In the genomic region with DNA sequence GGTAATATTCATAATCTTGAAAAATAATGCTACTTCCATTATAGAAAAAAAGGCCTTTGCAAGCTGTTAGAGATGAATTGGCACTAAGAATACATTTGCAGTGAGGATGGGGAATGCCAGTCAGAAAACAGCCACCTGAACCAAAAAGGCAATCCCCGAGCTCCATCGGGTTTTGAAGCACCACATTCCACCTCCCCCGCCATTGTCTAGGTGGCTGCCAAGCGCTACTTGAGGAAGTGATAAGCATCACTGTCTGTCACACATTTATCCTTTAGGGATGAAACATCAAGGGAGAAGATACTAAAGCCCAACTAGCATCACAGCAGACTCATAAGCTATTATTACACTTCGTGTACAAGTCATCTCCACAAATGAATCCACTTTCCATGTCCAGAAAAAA, we compare ENCODE assay signal across 24 cellular contexts.
"Had no signal": no experiment of that assay in that cellular context is flagged by ENCODE, and none has a peak within 500 bp of the region (broad histone marks: within the 10 kb centered on the region; RNA-seq: fewer than 3 reads in every experiment).

No MANE protein-coding gene starts in this region.

- H3K4me2 ChIP-seq: smooth muscle cell had no signal

- H3K27ac Mint-ChIP-seq: mesothelial cell of epicardium; natural killer cell treated with Interleukin-12 subunit alpha and Interleukin-12 subunit beta and Interleukin-15 and Interleukin-18, amount 100 ng/mL, for 72 hours; progenitor cell of endocrine pancreas had no signal

- H3K4me3 Mint-ChIP-seq: mesothelial cell of epicardium; naive B cell; natural killer cell treated with Interleukin-12 subunit alpha and Interleukin-12 subunit beta and Interleukin-15 and Interleukin-18, amount 100 ng/mL, for 72 hours; neural crest cell had no signal

- H2AFZ ChIP-seq: parathyroid adenoma had no signal

- H3K27me3 ChIP-seq: dorsolateral prefrontal cortex, neutrophil, transverse colon, upper lobe of right lung, uterus had no signal

- DNase-seq: dorsolateral prefrontal cortex; effector CD4-positive, alpha-beta T cell; head of caudate nucleus; left ventricle myocardium superior; lower lobe of right lung; mucosa of descending colon; naive B cell; stimulated activated CD4-positive, alpha-beta T cell treated with anti-CD3 and anti-CD28 coated beads, Interleukin-12 subunit alpha, Interleukin-12 subunit beta, amount 100 ng/mL, for 4 hours; stimulated activated CD4-positive, alpha-beta T cell treated with anti-CD3 and anti-CD28 coated beads, Interleukin-1b, Interleukin-23, amount 100 ng/mL, for 48 hours; stimulated activated CD4-positive, alpha-beta T cell treated with anti-CD3 and anti-CD28 coated beads, Interleukin-4, amount 100 ng/mL, for 1 hour; stimulated activated CD8-positive, alpha-beta memory T cell treated with anti-CD3 and anti-CD28 coated beads, Interleukin-4, amount 100 ng/mL, for 48 hours; stimulated activated naive CD8-positive, alpha-beta T cell treated with anti-CD3 and anti-CD28 coated beads, Interleukin-15, Interleukin-2, amounts not matched to agents 100 U/mL and 50 U/mL, for 24 hours; transverse colon; upper lobe of right lung; uterus had no signal

- H3K79me2 ChIP-seq: parathyroid adenoma had no signal

- H3K36me3 ChIP-seq: lower lobe of right lung, neutrophil, thoracic aorta, transverse colon, upper lobe of right lung, uterus had no signal

- H3K9me3 ChIP-seq: lower lobe of right lung, mucosa of descending colon, neutrophil, thoracic aorta, transverse colon, upper lobe of right lung, uterus had no signal

- H3K36me3 Mint-ChIP-seq: natural killer cell treated with Interleukin-12 subunit alpha and Interleukin-12 subunit beta and Interleukin-15 and Interleukin-18, amount 100 ng/mL, for 72 hours had no signal

- H3K4me1 ChIP-seq: lower lobe of right lung, parathyroid adenoma, transverse colon, upper lobe of right lung, uterus had no signal

- H3K27ac ChIP-seq: dorsolateral prefrontal cortex, lower lobe of right lung, neutrophil, parathyroid adenoma, thoracic aorta, transverse colon, upper lobe of right lung, uterus had no signal

- H3K9me3 Mint-ChIP-seq: mesothelial cell of epicardium; naive B cell; natural killer cell treated with Interleukin-12 subunit alpha and Interleukin-12 subunit beta and Interleukin-15 and Interleukin-18, amount 100 ng/mL, for 72 hours; neural crest cell had no signal

- H3K4me3 ChIP-seq: dorsolateral prefrontal cortex, lower lobe of right lung, mucosa of descending colon, smooth muscle cell, thoracic aorta, transverse colon, upper lobe of right lung, uterus had no signal

- H3K9ac ChIP-seq: parathyroid adenoma had no signal

- ATAC-seq: left ventricle myocardium superior; lower lobe of right lung; mucosa of descending colon; natural killer cell treated with Interleukin-12 subunit alpha and Interleukin-12 subunit beta and Interleukin-15 and Interleukin-18, amount 100 ng/mL, for 72 hours; sciatic nerve; stimulated activated naive CD8-positive, alpha-beta T cell treated with anti-CD3 and anti-CD28 coated beads, Interleukin-15, Interleukin-2, amounts not matched to agents 100 U/mL and 50 U/mL, for 24 hours; upper lobe of right lung had no signal

- H3K27me3 Mint-ChIP-seq: naive B cell, progenitor cell of endocrine pancreas had no signal
